In genomic region chr6:141017941-141018340, GRCh38 we compare ENCODE assay signal across 26 cellular contexts.
"Had no signal": no experiment of that assay in that cellular context is flagged by ENCODE, and none has a peak within 500 bp of the region (broad histone marks: within the 10 kb centered on the region; RNA-seq: fewer than 3 reads in every experiment).

No MANE protein-coding gene starts in this region.

- DNase-seq: cortex of kidney; effector CD8-positive, alpha-beta T cell; effector memory CD8-positive, alpha-beta T cell; endodermal cell; erythroblast; esophagus squamous epithelium; foreskin fibroblast; foreskin melanocyte; gastrocnemius medialis; glutamatergic neuron; head of caudate nucleus; heart right ventricle; hippocampal formation; left cardiac atrium; left lung; left ventricle myocardium superior; lower lobe of right lung; mesenchymal stem cell; mucosa of descending colon; naive B cell; naive thymus-derived CD8-positive, alpha-beta T cell had no signal

- H3K4me1 ChIP-seq: esophagus squamous epithelium, gastrocnemius medialis, heart right ventricle, left lung, lower lobe of right lung had no signal

- H3K36me3 ChIP-seq: esophagus squamous epithelium, gastrocnemius medialis, heart right ventricle, left lung, lower lobe of right lung had no signal

- ATAC-seq: effector memory CD8-positive, alpha-beta T cell; esophagus mucosa; gastrocnemius medialis; heart right ventricle; left cardiac atrium; left lung; left ventricle myocardium superior; lower lobe of right lung; mucosa of descending colon; naive thymus-derived CD8-positive, alpha-beta T cell had no signal

- H3K27ac ChIP-seq: epithelial cell of prostate, esophagus squamous epithelium, gastrocnemius medialis, heart right ventricle, left lung, lower lobe of right lung had no signal

- FAIRE-seq: endometrium, islet of Langerhans, keratinocyte had no signal

- H3K27me3 ChIP-seq: esophagus squamous epithelium, gastrocnemius medialis, heart right ventricle, left lung had no signal

- H3K4me3 ChIP-seq: esophagus squamous epithelium, gastrocnemius medialis, heart right ventricle, left lung, lower lobe of right lung, mucosa of descending colon had no signal

- H3K9me3 ChIP-seq: esophagus squamous epithelium, gastrocnemius medialis, left lung, lower lobe of right lung, mucosa of descending colon had no signal
